ENCODE assay signal across 20 cellular contexts in the genomic region with DNA sequence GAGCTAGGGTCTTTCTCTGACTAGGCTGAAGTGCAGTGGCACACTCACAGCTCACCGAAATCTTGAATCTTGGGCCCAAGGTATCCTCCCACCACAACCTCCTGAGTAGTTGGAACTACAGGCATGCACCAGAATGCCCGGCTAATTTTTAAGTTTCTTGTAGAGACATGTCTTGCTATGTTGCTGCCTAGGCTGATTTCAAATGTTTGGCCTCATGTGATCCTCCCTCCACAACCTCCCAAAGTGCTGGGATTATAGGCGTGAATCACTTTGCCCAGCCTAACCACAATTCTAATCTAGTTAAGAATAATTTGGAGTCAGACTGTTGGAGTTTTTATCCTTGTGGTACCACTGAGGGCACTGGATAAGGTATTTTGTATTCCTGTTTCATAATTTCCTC.
A peak's percentile ranks its signal among the peaks of the same experiment; 100 is the strongest.
DNase-seq lines count a peak whose midpoint lies in the region; FAIRE-seq and TF ChIP-seq lines count a peak whose summit lies in the region.
"Had no signal": no experiment of that assay in that cellular context is flagged by ENCODE, and none has a peak within 500 bp of the region (broad histone marks: within the 10 kb centered on the region; RNA-seq: fewer than 3 reads in every experiment).

No MANE protein-coding gene starts in this region.

- POLR2A ChIA-PET in MCF 10A (lab: Yijun Ruan, JAX) = interaction anchor here (0.7 kb wide), 2 partner anchors 187 to 356 kb away, joined by 3 read pairs; no protein-coding TSS in a partner anchor

- TF ChIP-seq POLR2A in breast epithelium (IDR thresholded peaks at IDR 0.05) (no peak), ovary (IDR thresholded peaks at IDR 0.05) (no peak)

- dilution Hi-C loops in keratinocyte (cut with MboI; ENCODE audit: extremely low pct_ligation_motif_present, low sequenced_read_pairs) = no loop called here

- H3K27ac ChIP-seq in breast epithelium (no peak overlapping the region), keratinocyte (ENCODE audit: control insufficient read depth, insufficient read depth, low read length) (no peak overlapping the region), ovary (no peak overlapping the region)
- H3K27ac ChIP-seq: 22Rv1, A549, C4-2B had no signal

- CTCF ChIA-PET in MCF 10A (lab: Yijun Ruan, JAX) = interaction anchor here (0.9 kb wide), 1 partner anchor 31 kb away, joined by 3 read pairs; no protein-coding TSS in a partner anchor

- WGBS in ovary, 3 donors = 93 to 98% (median 96%) methylated on average over 3 of the region's 3 CpGs

- no peak for TF ChIP-seq EP300 in ovary (IDR thresholded peaks at IDR 0.05)

- H3K4me2 ChIP-seq in keratinocyte (ENCODE audit: control insufficient read depth, extremely low read depth, insufficient read depth, low read depth, low read length) = peak overlapping the region; percentile 47
- H3K4me2 ChIP-seq: A549, GM23338 had no signal

- no peak overlapping the region for H3K27ac Mint-ChIP-seq in MCF 10A (ENCODE audit: low read depth, unreplicated experiment)
- H3K27ac Mint-ChIP-seq: CD4-positive, alpha-beta T cell; GM23338 had no signal

- FAIRE-seq in bronchial epithelial cell (lab: Jason Lieb, UNC) (no peak), keratinocyte (lab: Jason Lieb, UNC) (peak; percentile 74)
- FAIRE-seq: A549, D721Med, G401.6, GM12891, GM18507, H54 had no signal

- H3K9me1 ChIP-seq in keratinocyte (ENCODE audit: control insufficient read depth, extremely low read depth, insufficient read depth, low read length) = no peaks in the 10 kb centered on the region

- H3K27me3 ChIP-seq in breast epithelium = no peaks in the 10 kb centered on the region
- no peaks in the 10 kb centered on the region for H3K27me3 ChIP-seq in bronchial epithelial cell (ENCODE audit: control insufficient read depth, insufficient read depth, low read length)
- H3K27me3 ChIP-seq in keratinocyte (ENCODE audit: control insufficient read depth, extremely low read depth, insufficient read depth, low read length) = no peaks in the 10 kb centered on the region
- H3K27me3 ChIP-seq in ovary = no peaks in the 10 kb centered on the region

- peaks cover 6% of the 10 kb centered on the region for H3K4me1 Mint-ChIP-seq in MCF 10A (ENCODE audit: insufficient read depth, unreplicated experiment)
- H3K4me1 Mint-ChIP-seq: GM23338 had no signal

- DNase-seq in MCF 10A (ENCODE audit: unreplicated experiment) (peak; percentile 11), breast epithelium (ENCODE audit: low spot score in 2 of 2) (no peak), bronchial epithelial cell (ENCODE audit: low read depth) (peak; percentile 58), keratinocyte (ENCODE audit: low read depth, low spot score) (peak; percentile 66), NOMO-1 treated with dmso at 0.1 percent for 144 hours (lab: John Stamatoyannopoulos, UW; ENCODE audit: unreplicated experiment) (no peak), ovary (no peak)
- no peak for DNase-seq in activated CD4-positive, CD25-positive, alpha-beta regulatory T cell treated with anti-CD3 and anti-CD28 coated beads, Interleukin-2, amount 50 U/mL, for 72 hours
- DNase-seq: AML-193; Caco-2; CD4-positive, alpha-beta T cell; HCEC 1CT had no signal

- H3K79me2 ChIP-seq in keratinocyte (ENCODE audit: control insufficient read depth, insufficient read depth, low read length) = no peaks in the 10 kb centered on the region

- no peak overlapping the region for H3K4me3 Mint-ChIP-seq in MCF 10A (ENCODE audit: unreplicated experiment)
- H3K4me3 Mint-ChIP-seq: CD4-positive, alpha-beta T cell; GM23338 had no signal

- TF ChIP-seq CTCF in MCF 10A (IDR thresholded peaks at IDR 0.05; ENCODE audit: unreplicated experiment) (no peak), breast epithelium (IDR thresholded peaks at IDR 0.05) (no peak), bronchial epithelial cell (IDR thresholded peaks at IDR 0.05; ENCODE audit: insufficient read depth, low read length, severe bottlenecking) (no peak), keratinocyte (optimal IDR thresholded peaks at IDR 0.05 in 1 of 3, IDR thresholded peaks at IDR 0.05 in 1 of 3, conservative IDR thresholded peaks at IDR 0.05 in 1 of 3; ENCODE audit: extremely low read depth in 1 of 3, insufficient read depth in 2 of 3, low read length in 3 of 3) (no peak), ovary (IDR thresholded peaks at IDR 0.05) (no peak)

- H3K36me3 ChIP-seq in breast epithelium (no peaks in the 10 kb centered on the region), bronchial epithelial cell (ENCODE audit: control insufficient read depth, insufficient read depth, low read length) (no peaks in the 10 kb centered on the region), keratinocyte (ENCODE audit: control insufficient read depth in 2 of 2, extremely low read depth in 1 of 2, insufficient read depth in 2 of 2, low read length in 2 of 2) (no peaks in the 10 kb centered on the region), ovary (no peaks in the 10 kb centered on the region)

- no peak overlapping the region for H3K9ac ChIP-seq in keratinocyte (ENCODE audit: control insufficient read depth, extremely low read depth, insufficient read depth, low read length)

- no peaks in the 10 kb centered on the region for H3K36me3 Mint-ChIP-seq in MCF 10A (ENCODE audit: insufficient read depth, unreplicated experiment)

- no peaks in the 10 kb centered on the region for H4K20me1 ChIP-seq in keratinocyte (ENCODE audit: control insufficient read depth, extremely low read depth, insufficient read depth, low read length)

- H3K27me3 Mint-ChIP-seq in MCF 10A (ENCODE audit: insufficient read depth, unreplicated experiment) = no peaks in the 10 kb centered on the region
- H3K27me3 Mint-ChIP-seq: CD4-positive, alpha-beta T cell had no signal

- no peak overlapping the region for H3K4me3 ChIP-seq in breast epithelium
- no peak overlapping the region for H3K4me3 ChIP-seq in bronchial epithelial cell (ENCODE audit: low read depth, low read length)
- no peak overlapping the region for H3K4me3 ChIP-seq in keratinocyte (ENCODE audit: control insufficient read depth in 2 of 3, extremely low read depth in 1 of 3, insufficient read depth in 2 of 3, low read depth in 1 of 3, low read length in 3 of 3)
- no peak overlapping the region for H3K4me3 ChIP-seq in ovary
- H3K4me3 ChIP-seq: A549, GM23338 had no signal

- no peaks in the 10 kb centered on the region for H3K9me3 ChIP-seq in breast epithelium
- no peaks in the 10 kb centered on the region for H3K9me3 ChIP-seq in keratinocyte (ENCODE audit: control insufficient read depth, low read depth, low read length)
- no peaks in the 10 kb centered on the region for H3K9me3 ChIP-seq in ovary
- H3K9me3 ChIP-seq: A549, Caco-2 had no signal

- intact Hi-C loops in MCF 10A (cut with micrococcal nuclease) = no loop called here
- intact Hi-C loops in breast epithelium (cut with DNase I; ENCODE audit: low total_unique reads) = no loop called here
- intact Hi-C loops in ovary (cut with DNase I) = no loop called here

- H3K9me3 Mint-ChIP-seq in MCF 10A (ENCODE audit: unreplicated experiment) = no peaks in the 10 kb centered on the region
- H3K9me3 Mint-ChIP-seq: CD4-positive, alpha-beta T cell; GM23338 had no signal

- no peaks in the 10 kb centered on the region for H3K4me1 ChIP-seq in breast epithelium
- H3K4me1 ChIP-seq in keratinocyte (ENCODE audit: control insufficient read depth, extremely low read depth, insufficient read depth, low read length) = peaks cover 13% of the 10 kb centered on the region
- no peaks in the 10 kb centered on the region for H3K4me1 ChIP-seq in ovary (ENCODE audit: insufficient read depth)
- H3K4me1 ChIP-seq: A549, Caco-2 had no signal

- BruUV-seq in MCF 10A (replicated peaks; lab: Mats Ljungman, UMichigan) = no TSS peak

- peak overlapping the region; percentile 27 for H2AFZ ChIP-seq in keratinocyte (ENCODE audit: control insufficient read depth, low read length)
- H2AFZ ChIP-seq: GM23338 had no signal

Comparison
In these comparisons a context has a peak if more than half of its experiments do, and no peak if none do; other contexts are left out.
1. DNase-seq: peak in MCF 10A (single experiment), bronchial epithelial cell (single experiment) and keratinocyte (single experiment); none in breast epithelium (0 of 2), activated CD4-positive, CD25-positive, alpha-beta regulatory T cell treated with anti-CD3 and anti-CD28 coated beads, Interleukin-2, amount 50 U/mL, for 72 hours (single experiment), NOMO-1 treated with dmso at 0.1 percent for 144 hours (single experiment) and ovary (0 of 5).